Comparison of ENCODE assay signal across 1 cellular context in the genomic region with DNA sequence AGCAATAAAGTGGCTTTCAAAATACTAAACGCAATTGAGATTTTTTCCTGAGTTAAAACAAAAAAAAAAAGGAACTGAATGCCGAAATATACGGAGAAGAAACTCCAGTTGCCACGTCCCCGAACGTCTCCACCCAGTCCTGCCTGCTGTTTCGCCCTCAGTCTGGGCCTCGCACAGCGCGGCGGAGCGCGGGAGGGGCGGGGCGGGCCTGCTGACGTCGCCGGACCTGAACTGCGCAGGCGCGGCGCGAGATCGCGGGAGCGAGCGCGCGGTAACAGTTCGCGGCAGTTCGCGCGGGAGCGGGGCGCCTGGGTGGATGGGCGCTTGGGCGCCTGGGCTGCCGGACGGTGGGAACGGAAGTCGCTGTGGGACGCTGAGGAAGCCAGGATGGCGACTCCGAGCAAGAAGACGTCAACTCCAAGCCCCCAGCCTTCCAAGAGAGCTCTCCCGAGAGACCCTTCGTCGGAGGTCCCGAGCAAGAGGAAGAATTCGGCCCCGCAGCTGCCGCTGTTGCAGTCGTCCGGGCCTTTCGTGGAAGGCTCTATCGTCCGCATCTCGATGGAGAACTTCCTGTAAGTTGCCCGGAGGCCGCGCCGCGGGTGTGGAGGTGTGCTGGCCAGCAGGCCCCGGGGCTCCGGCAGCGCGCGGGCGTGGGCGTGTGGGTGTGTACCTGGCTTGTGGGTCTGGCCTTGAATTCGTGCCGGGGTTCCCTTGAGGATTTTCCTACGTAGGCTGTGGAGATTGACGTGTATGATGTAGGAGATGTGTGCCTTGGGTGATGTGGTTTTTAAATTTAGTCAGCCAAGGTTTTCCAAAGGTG.
A peak's percentile ranks its signal among the peaks of the same experiment; 100 is the strongest.
TF ChIP-seq lines count a peak whose summit lies in the region.

A gene (plus strand): TSS at position 287 of the 820 bp plus-strand sequence. CDS start 101 bp downstream, at position 388.

TF ChIP-seq in GM23338, 12 proteins besides CTCF, POLR2A, EP300 and RAD21 (continued from another document):
- TF ChIP-seq, protein P1, sequence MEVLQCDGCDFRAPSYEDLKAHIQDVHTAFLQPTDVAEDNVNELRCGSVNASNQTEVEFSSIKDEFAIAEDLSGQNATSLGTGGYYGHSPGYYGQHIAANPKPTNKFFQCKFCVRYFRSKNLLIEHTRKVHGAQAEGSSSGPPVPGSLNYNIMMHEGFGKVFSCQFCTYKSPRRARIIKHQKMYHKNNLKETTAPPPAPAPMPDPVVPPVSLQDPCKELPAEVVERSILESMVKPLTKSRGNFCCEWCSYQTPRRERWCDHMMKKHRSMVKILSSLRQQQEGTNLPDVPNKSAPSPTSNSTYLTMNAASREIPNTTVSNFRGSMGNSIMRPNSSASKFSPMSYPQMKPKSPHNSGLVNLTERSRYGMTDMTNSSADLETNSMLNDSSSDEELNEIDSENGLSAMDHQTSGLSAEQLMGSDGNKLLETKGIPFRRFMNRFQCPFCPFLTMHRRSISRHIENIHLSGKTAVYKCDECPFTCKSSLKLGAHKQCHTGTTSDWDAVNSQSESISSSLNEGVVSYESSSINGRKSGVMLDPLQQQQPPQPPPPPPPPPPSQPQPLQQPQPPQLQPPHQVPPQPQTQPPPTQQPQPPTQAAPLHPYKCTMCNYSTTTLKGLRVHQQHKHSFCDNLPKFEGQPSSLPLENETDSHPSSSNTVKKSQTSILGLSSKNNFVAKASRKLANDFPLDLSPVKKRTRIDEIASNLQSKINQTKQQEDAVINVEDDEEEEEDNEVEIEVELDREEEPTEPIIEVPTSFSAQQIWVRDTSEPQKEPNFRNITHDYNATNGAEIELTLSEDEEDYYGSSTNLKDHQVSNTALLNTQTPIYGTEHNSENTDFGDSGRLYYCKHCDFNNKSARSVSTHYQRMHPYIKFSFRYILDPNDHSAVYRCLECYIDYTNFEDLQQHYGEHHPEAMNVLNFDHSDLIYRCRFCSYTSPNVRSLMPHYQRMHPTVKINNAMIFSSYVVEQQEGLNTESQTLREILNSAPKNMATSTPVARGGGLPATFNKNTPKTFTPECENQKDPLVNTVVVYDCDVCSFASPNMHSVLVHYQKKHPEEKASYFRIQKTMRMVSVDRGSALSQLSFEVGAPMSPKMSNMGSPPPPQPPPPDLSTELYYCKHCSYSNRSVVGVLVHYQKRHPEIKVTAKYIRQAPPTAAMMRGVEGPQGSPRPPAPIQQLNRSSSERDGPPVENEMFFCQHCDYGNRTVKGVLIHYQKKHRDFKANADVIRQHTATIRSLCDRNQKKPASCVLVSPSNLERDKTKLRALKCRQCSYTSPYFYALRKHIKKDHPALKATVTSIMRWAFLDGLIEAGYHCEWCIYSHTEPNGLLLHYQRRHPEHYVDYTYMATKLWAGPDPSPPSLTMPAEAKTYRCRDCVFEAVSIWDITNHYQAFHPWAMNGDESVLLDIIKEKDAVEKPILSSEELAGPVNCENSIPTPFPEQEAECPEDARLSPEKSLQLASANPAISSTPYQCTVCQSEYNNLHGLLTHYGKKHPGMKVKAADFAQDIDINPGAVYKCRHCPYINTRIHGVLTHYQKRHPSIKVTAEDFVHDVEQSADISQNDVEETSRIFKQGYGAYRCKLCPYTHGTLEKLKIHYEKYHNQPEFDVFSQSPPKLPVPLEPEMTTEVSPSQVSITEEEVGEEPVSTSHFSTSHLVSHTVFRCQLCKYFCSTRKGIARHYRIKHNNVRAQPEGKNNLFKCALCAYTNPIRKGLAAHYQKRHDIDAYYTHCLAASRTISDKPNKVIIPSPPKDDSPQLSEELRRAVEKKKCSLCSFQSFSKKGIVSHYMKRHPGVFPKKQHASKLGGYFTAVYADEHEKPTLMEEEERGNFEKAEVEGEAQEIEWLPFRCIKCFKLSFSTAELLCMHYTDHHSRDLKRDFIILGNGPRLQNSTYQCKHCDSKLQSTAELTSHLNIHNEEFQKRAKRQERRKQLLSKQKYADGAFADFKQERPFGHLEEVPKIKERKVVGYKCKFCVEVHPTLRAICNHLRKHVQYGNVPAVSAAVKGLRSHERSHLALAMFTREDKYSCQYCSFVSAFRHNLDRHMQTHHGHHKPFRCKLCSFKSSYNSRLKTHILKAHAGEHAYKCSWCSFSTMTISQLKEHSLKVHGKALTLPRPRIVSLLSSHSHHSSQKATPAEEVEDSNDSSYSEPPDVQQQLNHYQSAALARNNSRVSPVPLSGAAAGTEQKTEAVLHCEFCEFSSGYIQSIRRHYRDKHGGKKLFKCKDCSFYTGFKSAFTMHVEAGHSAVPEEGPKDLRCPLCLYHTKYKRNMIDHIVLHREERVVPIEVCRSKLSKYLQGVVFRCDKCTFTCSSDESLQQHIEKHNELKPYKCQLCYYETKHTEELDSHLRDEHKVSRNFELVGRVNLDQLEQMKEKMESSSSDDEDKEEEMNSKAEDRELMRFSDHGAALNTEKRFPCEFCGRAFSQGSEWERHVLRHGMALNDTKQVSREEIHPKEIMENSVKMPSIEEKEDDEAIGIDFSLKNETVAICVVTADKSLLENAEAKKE (CRISPR knock-in tag; IDR thresholded peaks at IDR 0.05): no peak
- TF ChIP-seq POLR2AphosphoS5 (IDR thresholded peaks at IDR 0.05; ENCODE audit: low read depth) (peak; percentile 97), CREB1 (CRISPR knock-in tag; IDR thresholded peaks at IDR 0.05; ENCODE audit: low read depth) (peak; percentile 78), EZH2 (IDR thresholded peaks at IDR 0.05; ENCODE audit: low read depth, unreplicated experiment) (no peak), STAT1 (IDR thresholded peaks at IDR 0.05; ENCODE audit: unreplicated experiment) (no peak), ZNF331 (CRISPR knock-in tag; IDR thresholded peaks at IDR 0.05; ENCODE audit: low read depth) (no peak)
- TF ChIP-seq, protein P2, sequence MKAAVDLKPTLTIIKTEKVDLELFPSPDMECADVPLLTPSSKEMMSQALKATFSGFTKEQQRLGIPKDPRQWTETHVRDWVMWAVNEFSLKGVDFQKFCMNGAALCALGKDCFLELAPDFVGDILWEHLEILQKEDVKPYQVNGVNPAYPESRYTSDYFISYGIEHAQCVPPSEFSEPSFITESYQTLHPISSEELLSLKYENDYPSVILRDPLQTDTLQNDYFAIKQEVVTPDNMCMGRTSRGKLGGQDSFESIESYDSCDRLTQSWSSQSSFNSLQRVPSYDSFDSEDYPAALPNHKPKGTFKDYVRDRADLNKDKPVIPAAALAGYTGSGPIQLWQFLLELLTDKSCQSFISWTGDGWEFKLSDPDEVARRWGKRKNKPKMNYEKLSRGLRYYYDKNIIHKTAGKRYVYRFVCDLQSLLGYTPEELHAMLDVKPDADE (IDR thresholded peaks at IDR 0.05): peak; percentile 12; the same call in 1 of the 2 replicates
